8 cellular contexts compared by ENCODE assay signal in genomic region chr1:961132-961652, GRCh38. TPM values are rescaled to one million over a fixed set of nuclear protein-coding genes. Genes with fewer than 3 reads are reported as not detected.
DNase-seq lines count a peak whose midpoint lies in the region; ATAC-seq and TF ChIP-seq lines count a peak whose summit lies in the region.

No MANE protein-coding gene starts in this region.

- intact Hi-C loops in left ventricle myocardium inferior (cut with micrococcal nuclease) (no loop called here), left cardiac atrium (cut with DNase I) (loop anchor here in 1 of 2 donors (2.0 kb wide), 1 partner anchor 54 kb away; no protein-coding TSS in a partner anchor), uterus (cut with DNase I; ENCODE audit: low total_unique reads) (no loop called here)

- H3K4me3 ChIP-seq in left ventricle myocardium inferior: peak overlapping the region; percentile 100
- H3K4me3 ChIP-seq in adipocyte (ENCODE audit: low read length): peak overlapping the region; percentile 75
- H3K4me3 ChIP-seq in lung: peak overlapping the region; percentile 76
- peak overlapping the region; percentile 46 to 62 for H3K4me3 ChIP-seq in uterus

- H3K4me1 ChIP-seq in left ventricle myocardium inferior (peaks cover 52% of the 10 kb centered on the region), adipocyte (ENCODE audit: control insufficient read depth, insufficient read depth, low read length) (peaks cover 7% of the 10 kb centered on the region), lung (ENCODE audit: control insufficient read depth in 2 of 2, insufficient read depth in 2 of 2, low read length in 2 of 2) (peaks cover 0 to 20% of the 10 kb centered on the region in 2 donors), uterus (peaks cover 8 to 18% of the 10 kb centered on the region in 2 donors)

- H3K36me3 ChIP-seq in left ventricle myocardium inferior (peaks cover 19% of the 10 kb centered on the region), adipocyte (ENCODE audit: control insufficient read depth, insufficient read depth, low read length, severe bottlenecking) (peaks cover 10% of the 10 kb centered on the region), lung (ENCODE audit: control insufficient read depth in 2 of 2, insufficient read depth in 2 of 2, low read length in 2 of 2) (peaks cover 1 to 16% of the 10 kb centered on the region in 2 donors), uterus (no peaks in the 10 kb centered on the region)

- DNase-seq in left ventricle myocardium inferior (no peak), left cardiac atrium (no peak), adipocyte (ENCODE audit: low read depth) (no peak), lung (ENCODE audit: low spot score) (no peak), uterus (no peak), NCI-H2029 (lab: John Stamatoyannopoulos, UW) (no peak), SW480 (ENCODE audit: low spot score) (no peak)

- H3K27me3 ChIP-seq in left ventricle myocardium inferior (ENCODE audit: low read depth) (no peaks in the 10 kb centered on the region), adipocyte (replicated peaks; ENCODE audit: control insufficient read depth, insufficient read depth, low read length) (no peaks in the 10 kb centered on the region), lung (ENCODE audit: control insufficient read depth, insufficient read depth) (no peaks in the 10 kb centered on the region), uterus (no peaks in the 10 kb centered on the region)

- peak in 1 of 2 donors; percentile 4 for TF ChIP-seq POLR2A in uterus (IDR thresholded peaks at IDR 0.05)

- H3K9ac ChIP-seq in adipocyte (ENCODE audit: low read length): peak overlapping the region; percentile 60

- ATAC-seq in left cardiac atrium: no peak
- ATAC-seq in lung (ENCODE audit: insufficient read depth, low FRiP score): no peak
- no peak for ATAC-seq in GM18870 (IDR thresholded peaks at IDR 0.05; ENCODE audit: unreplicated experiment)

- no peak for TF ChIP-seq CTCF in left ventricle myocardium inferior (IDR thresholded peaks at IDR 0.05; ENCODE audit: borderline replicate concordance)
- no peak for TF ChIP-seq CTCF in lung (IDR thresholded peaks at IDR 0.05; ENCODE audit: control extremely low read depth, extremely low read depth)
- no peak for TF ChIP-seq CTCF in uterus (IDR thresholded peaks at IDR 0.05)

- no peaks in the 10 kb centered on the region for H3K9me3 ChIP-seq in left ventricle myocardium inferior (replicated peaks)
- no peaks in the 10 kb centered on the region for H3K9me3 ChIP-seq in adipocyte (ENCODE audit: control insufficient read depth, low read length)
- no peaks in the 10 kb centered on the region for H3K9me3 ChIP-seq in lung (ENCODE audit: control insufficient read depth in 2 of 2, insufficient read depth in 1 of 2, low read length in 1 of 2)
- H3K9me3 ChIP-seq in uterus: no peaks in the 10 kb centered on the region

- H3K27ac ChIP-seq in left ventricle myocardium inferior (replicated peaks): no peak overlapping the region
- no peak overlapping the region for H3K27ac ChIP-seq in lung (ENCODE audit: low read depth in 1 of 2, low read length in 1 of 2)
- no peak overlapping the region for H3K27ac ChIP-seq in uterus

- WGBS in lung, 2 donors: 35 to 49% methylated on average over 36 to 54 of the region's 54 CpGs

RNA-seq across cellular contexts. Expression of gene KLHL17, which starts 0.8 kb away (rescaled TPM):
- total RNA-seq in left ventricle myocardium inferior: 6.4 TPM
- 1 to 10 TPM; 5.7 to 8.2 TPM for total RNA-seq in left cardiac atrium
- total RNA-seq in lung: 10 to 100 TPM in 1 of 2 donors, 1 to 10 TPM in 1; 10.0 to 15.1 TPM
- polyA plus RNA-seq in lung: 10 to 100 TPM; 10.9 to 15.2 TPM
- total RNA-seq in uterus: 10 to 100 TPM in 2 of 4 donors, 1 to 10 TPM in 2; 1.8 to 15.3 (median 9.6) TPM

RNA-seq across cellular contexts. Expression of gene NOC2L, which starts 2.1 kb away (rescaled TPM):
- total RNA-seq in left ventricle myocardium inferior (40.8 TPM), left cardiac atrium (10 to 100 TPM; 38.1 to 48.7 TPM), lung (10 to 100 TPM; 39.0 to 74.2 TPM), uterus (10 to 100 TPM; 21.8 to 58.8 (median 37.5) TPM)
- polyA plus RNA-seq in lung: 10 to 100 TPM; 61.2 to 86.6 TPM

RNA-seq across cellular contexts. Expression of gene PLEKHN1, which starts 5.1 kb away (rescaled TPM):
- total RNA-seq in left ventricle myocardium inferior: not detected
- total RNA-seq in left cardiac atrium: under 1 TPM; 0.38 to 0.50 TPM
- total RNA-seq in lung: 1 to 10 TPM; 2.0 to 5.1 TPM
- 1 to 10 TPM; 2.0 to 2.8 TPM for polyA plus RNA-seq in lung
- total RNA-seq in uterus: 1 to 10 TPM in 1 of 4 donors, not detected in 3; 1.1 TPM

RNA-seq across cellular contexts. Expression of gene PERM1, which starts 20.7 kb away (rescaled TPM):
- 160 TPM for total RNA-seq in left ventricle myocardium inferior
- total RNA-seq in left cardiac atrium: 10 to 100 TPM; 78.9 to 85.5 TPM
- under 1 TPM in 1 of 2 donors, not detected in 1; 0.15 TPM for total RNA-seq in lung
- under 1 TPM; 0.06 to 0.45 TPM for polyA plus RNA-seq in lung
- total RNA-seq in uterus: 1 to 10 TPM in 1 of 4 donors, not detected in 3; 2.3 TPM

RNA-seq across cellular contexts. Expression of gene SAMD11, which starts 37.5 kb away (rescaled TPM):
- total RNA-seq in left ventricle myocardium inferior (2.4 TPM), left cardiac atrium (1 to 10 TPM; 5.1 to 7.5 TPM), lung (10 to 100 TPM in 1 of 2 donors, 1 to 10 TPM in 1; 7.8 to 26.3 TPM), uterus (10 to 100 TPM in 2 of 4 donors, 1 to 10 TPM in 2; 1.0 to 40.7 (median 13.8) TPM)
- 1 to 10 TPM; 3.7 to 3.8 TPM for polyA plus RNA-seq in lung
